In the genomic region with DNA sequence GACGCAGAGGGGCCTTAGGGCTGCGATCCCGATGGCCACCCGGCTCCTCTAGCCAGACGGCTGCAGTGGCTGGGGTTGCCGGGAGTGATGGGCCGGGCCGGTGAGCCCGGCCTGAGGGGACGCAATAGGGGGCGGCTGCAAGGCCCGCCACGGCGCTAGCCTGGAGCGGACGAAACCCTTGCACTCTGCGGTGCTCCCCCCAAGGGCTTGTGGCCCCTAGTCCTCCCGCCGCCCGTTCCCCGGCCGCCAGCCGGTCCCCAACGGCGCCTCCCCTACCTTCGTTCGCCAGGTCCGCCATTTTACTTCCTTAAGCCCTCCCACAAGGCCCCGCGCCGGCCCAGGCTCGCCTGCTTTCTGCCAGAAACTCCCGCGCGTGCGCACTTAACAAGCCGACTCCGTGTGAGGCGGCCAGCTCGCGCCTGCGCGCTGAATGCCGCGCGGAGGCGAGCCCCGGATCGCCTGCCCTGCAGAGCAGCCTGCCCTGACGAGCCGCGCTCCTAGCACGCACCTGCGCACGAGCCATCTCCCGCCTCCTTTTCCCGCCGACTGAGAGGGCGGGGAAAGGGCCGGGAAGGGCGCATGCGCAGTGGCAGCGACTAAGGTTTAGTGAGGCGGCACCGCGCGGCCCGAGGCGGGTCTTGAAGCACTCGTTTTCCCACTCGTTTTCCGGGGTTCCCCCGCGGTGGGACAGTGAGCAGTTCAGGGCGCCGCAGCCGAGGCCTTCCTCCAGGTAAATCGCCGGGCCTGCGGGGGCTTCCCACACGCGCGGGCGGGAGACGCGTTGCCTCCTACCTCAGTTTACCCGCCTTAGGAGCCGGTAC, we compare ENCODE assay signal across 8 cellular contexts. TPM values are rescaled to one million over a fixed set of nuclear protein-coding genes. Genes with fewer than 3 reads are reported as not detected.
DNase-seq lines count a peak whose midpoint lies in the region; TF ChIP-seq lines count a peak whose summit lies in the region.

A gene with protein sequence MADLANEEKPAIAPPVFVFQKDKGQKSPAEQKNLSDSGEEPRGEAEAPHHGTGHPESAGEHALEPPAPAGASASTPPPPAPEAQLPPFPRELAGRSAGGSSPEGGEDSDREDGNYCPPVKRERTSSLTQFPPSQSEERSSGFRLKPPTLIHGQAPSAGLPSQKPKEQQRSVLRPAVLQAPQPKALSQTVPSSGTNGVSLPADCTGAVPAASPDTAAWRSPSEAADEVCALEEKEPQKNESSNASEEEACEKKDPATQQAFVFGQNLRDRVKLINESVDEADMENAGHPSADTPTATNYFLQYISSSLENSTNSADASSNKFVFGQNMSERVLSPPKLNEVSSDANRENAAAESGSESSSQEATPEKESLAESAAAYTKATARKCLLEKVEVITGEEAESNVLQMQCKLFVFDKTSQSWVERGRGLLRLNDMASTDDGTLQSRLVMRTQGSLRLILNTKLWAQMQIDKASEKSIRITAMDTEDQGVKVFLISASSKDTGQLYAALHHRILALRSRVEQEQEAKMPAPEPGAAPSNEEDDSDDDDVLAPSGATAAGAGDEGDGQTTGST (minus strand): TSS at position 356 of the 821 bp plus-strand sequence. CDS start 58 bp downstream, at position 298.

- H3K27me3 ChIP-seq in HAP-1 (ENCODE audit: low read depth): no peaks in the 10 kb centered on the region
- H3K27me3 ChIP-seq in MM.1S (replicated peaks; ENCODE audit: insufficient read depth, low read length): no peaks in the 10 kb centered on the region
- no peaks in the 10 kb centered on the region for H3K27me3 ChIP-seq in stomach smooth muscle (ENCODE audit: control insufficient read depth in 1 of 2, insufficient read depth in 2 of 2, low read length in 2 of 2)

- H3K4me3 ChIP-seq in HAP-1: peak within 1 kb of the TSS; percentile 98
- peak within 1 kb of the TSS; percentile 92 for H3K4me3 ChIP-seq in MM.1S (ENCODE audit: low read length)
- peak within 1 kb of the TSS; percentile 93 for H3K4me3 ChIP-seq in fibroblast of villous mesenchyme (ENCODE audit: low read depth, low read length)
- H3K4me3 ChIP-seq in stomach smooth muscle (ENCODE audit: low read length in 2 of 2): peak within 1 kb of the TSS; percentile 84 to 86

- H3K36me3 ChIP-seq in ES-I3 (ENCODE audit: insufficient read depth, low read length): 0 out of 2 replicates have a peak, but pooled peaks cover 5% of the 10 kb centered on the region
- H3K36me3 ChIP-seq in HAP-1 (replicated peaks): peaks cover 27% of the 10 kb centered on the region
- 0 out of 2 replicates have a peak, but pooled peaks cover 4% of the 10 kb centered on the region for H3K36me3 ChIP-seq in MM.1S (replicated peaks; ENCODE audit: insufficient read depth, low read length)
- H3K36me3 ChIP-seq in stomach smooth muscle (ENCODE audit: control insufficient read depth in 2 of 2, insufficient read depth in 2 of 2, low read length in 2 of 2): peaks cover 12 to 14% of the 10 kb centered on the region in 2 donors

- peaks cover 43% of the 10 kb centered on the region for H3K4me1 Mint-ChIP-seq in neural crest cell

- H4K20me1 ChIP-seq in MM.1S (ENCODE audit: insufficient read depth, low read length): peaks cover 16% of the 10 kb centered on the region; the same call in 1 of the 2 replicates

- no peaks in the 10 kb centered on the region for H3K27me3 Mint-ChIP-seq in neural crest cell (ENCODE audit: low read depth)

- no peaks in the 10 kb centered on the region for H3K9me3 Mint-ChIP-seq in neural crest cell

- H3K4me2 ChIP-seq in MM.1S (ENCODE audit: low read depth, low read length): peak within 1 kb of the TSS; percentile 90

- peaks cover 5% of the 10 kb centered on the region for H3F3A ChIP-seq in MM.1S (ENCODE audit: insufficient read depth, low read length)

- peak within 1 kb of the TSS; percentile 97 for H3K4me3 Mint-ChIP-seq in neural crest cell

- H3K4me1 ChIP-seq in ES-I3 (ENCODE audit: insufficient read depth, low read length) (peaks cover 4% of the 10 kb centered on the region; the same call in 1 of the 2 replicates), HAP-1 (peaks cover 24% of the 10 kb centered on the region), MM.1S (ENCODE audit: low read length) (peaks cover 20% of the 10 kb centered on the region), stomach smooth muscle (ENCODE audit: control insufficient read depth, insufficient read depth, low read length) (peaks cover 49% of the 10 kb centered on the region)

- H3K36me3 Mint-ChIP-seq in neural crest cell (ENCODE audit: low read depth): no peaks in the 10 kb centered on the region

- H3K27ac Mint-ChIP-seq in neural crest cell (ENCODE audit: unreplicated experiment): peak within 1 kb of the TSS; percentile 83

- no peaks in the 10 kb centered on the region for H3K9me3 ChIP-seq in ES-I3 (ENCODE audit: control insufficient read depth, insufficient read depth, low read length)
- no peaks in the 10 kb centered on the region for H3K9me3 ChIP-seq in HAP-1
- no peaks in the 10 kb centered on the region for H3K9me3 ChIP-seq in MM.1S (replicated peaks; ENCODE audit: insufficient read depth, low read length)
- no peaks in the 10 kb centered on the region for H3K9me3 ChIP-seq in stomach smooth muscle (ENCODE audit: control insufficient read depth in 2 of 2, low read length in 2 of 2)

- in situ Hi-C loops in HAP-1 (cut with MboI; ENCODE audit: low sequenced_read_pairs): no loop called here

- DNase-seq in HAP-1 (ENCODE audit: low spot score in 2 of 2): peak; percentile 97 to 98
- DNase-seq in MM.1S: peak; percentile 100
- DNase-seq in SIG-M5 (lab: John Stamatoyannopoulos, UW): peak; percentile 89
- DNase-seq in activated gamma-delta T cell treated with Interleukin-2 at 50 U/mL for 16 hours: peak; percentile 97
- DNase-seq in fibroblast of villous mesenchyme (ENCODE audit: low read depth): peak; percentile 99
- DNase-seq in neural crest cell (ENCODE audit: low read depth, low spot score): peak; percentile 96

- no peaks in the 10 kb centered on the region for H3K9me2 ChIP-seq in MM.1S (replicated peaks; ENCODE audit: insufficient read depth, low read length)

- peaks cover 64% of the 10 kb centered on the region for H3K79me2 ChIP-seq in MM.1S (ENCODE audit: low read length)

- H3K27ac ChIP-seq in MM.1S (ENCODE audit: low read length) (peak within 1 kb of the TSS; percentile 73; the same call in 1 of the 2 replicates), stomach smooth muscle (ENCODE audit: low read length) (peak within 1 kb of the TSS; percentile 76)

- peak within 1 kb of the TSS; percentile 89 for H2AFZ ChIP-seq in MM.1S (ENCODE audit: low read length)

- TF ChIP-seq CTCF in MM.1S (IDR thresholded peaks at IDR 0.05; ENCODE audit: low read length) (no peak), fibroblast of villous mesenchyme (IDR thresholded peaks at IDR 0.05; ENCODE audit: insufficient read depth, low read depth, low read length) (no peak), neural crest cell (conservative IDR thresholded peaks at IDR 0.05) (no peak)

- peak within 1 kb of the TSS; percentile 97 for H3K9ac ChIP-seq in ES-I3 (ENCODE audit: low read depth, low read length)
- H3K9ac ChIP-seq in MM.1S (ENCODE audit: low read length): peak within 1 kb of the TSS; percentile 91
- H3K9ac ChIP-seq in stomach smooth muscle (ENCODE audit: low read length in 2 of 2): peak within 1 kb of the TSS; percentile 86 to 89

RNA-seq across cellular contexts. Expression of the gene that starts here (rescaled TPM):
- total RNA-seq in fibroblast of villous mesenchyme (45.8 and 47.4 TPM in 2 replicates), neural crest cell (121 and 122 TPM in 2 replicates)

Comparison
In these comparisons a context has a peak if more than half of its experiments do, and no peak if none do; other contexts are left out.
1. Peak in every context shown above with its lines: DNase-seq, H3K4me3 ChIP-seq and H3K27ac ChIP-seq.